Comparison of ENCODE assay signal across 2 cellular contexts in genomic region chr2:88159481-88159880, GRCh38.
A peak's percentile ranks its signal among the peaks of the same experiment; 100 is the strongest.
TF ChIP-seq lines count a peak whose summit lies in the region.

No MANE protein-coding gene starts in this region.

TF ChIP-seq in HCT116, 20 proteins besides CTCF, POLR2A, EP300 and RAD21:
- no peak for TF ChIP-seq ZBTB33 (IDR thresholded peaks at IDR 0.05; ENCODE audit: extremely low read depth, insufficient replicate concordance, low read length)
- TF ChIP-seq EZH2phosphoT487 (IDR thresholded peaks at IDR 0.05; ENCODE audit: borderline replicate concordance): no peak
- no peak for TF ChIP-seq TCF7L2 (IDR thresholded peaks at IDR 0.05; ENCODE audit: borderline replicate concordance, extremely low read depth, insufficient read depth, insufficient read length)
- TF ChIP-seq JUND (IDR thresholded peaks at IDR 0.05): no peak

TF ChIP-seq in HepG2, 621 proteins besides CTCF, POLR2A, EP300 and RAD21:
- TF ChIP-seq FOXC1 (CRISPR knock-in tag; IDR thresholded peaks at IDR 0.05; ENCODE audit: borderline replicate concordance) (no peak), FOXJ3 (CRISPR knock-in tag; IDR thresholded peaks at IDR 0.05; ENCODE audit: borderline replicate concordance) (no peak), ZGPAT (CRISPR knock-in tag; IDR thresholded peaks at IDR 0.05) (no peak), ATRX (CRISPR knock-in tag; IDR thresholded peaks at IDR 0.05; ENCODE audit: borderline replicate concordance) (no peak), TCF12 (IDR thresholded peaks at IDR 0.05) (no peak), TCF12 (CRISPR knock-in tag; IDR thresholded peaks at IDR 0.05) (no peak), GATA4 (IDR thresholded peaks at IDR 0.05; ENCODE audit: borderline replicate concordance, low read depth) (no peak), HIVEP1 (CRISPR knock-in tag; IDR thresholded peaks at IDR 0.05) (peak; percentile 39; the same call in 1 of the 2 replicates), DRAP1 (CRISPR knock-in tag; IDR thresholded peaks at IDR 0.05) (no peak), ZNF772 (CRISPR knock-in tag; IDR thresholded peaks at IDR 0.05) (0 out of 2 replicates have a peak, but pooled peaks have one; percentile 20), ADNP (CRISPR knock-in tag; IDR thresholded peaks at IDR 0.05) (no peak), ZNF501 (CRISPR knock-in tag; IDR thresholded peaks at IDR 0.05) (peak; percentile 22; the same call in 1 of the 2 replicates), SALL1 (CRISPR knock-in tag; IDR thresholded peaks at IDR 0.05) (no peak), ZFP91 (CRISPR knock-in tag; IDR thresholded peaks at IDR 0.05; ENCODE audit: borderline replicate concordance) (peak; percentile 31; the same call in 1 of the 2 replicates), THAP9 (CRISPR knock-in tag; IDR thresholded peaks at IDR 0.05; ENCODE audit: borderline replicate concordance) (peak; percentile 34; the same call in 1 of the 2 replicates), ATF3 (CRISPR knock-in tag; IDR thresholded peaks at IDR 0.05) (no peak), ZNF382 (CRISPR knock-in tag; IDR thresholded peaks at IDR 0.05; ENCODE audit: borderline replicate concordance) (no peak), ZNF121 (CRISPR knock-in tag; IDR thresholded peaks at IDR 0.05) (peak; percentile 80), ZNF75D (CRISPR knock-in tag; IDR thresholded peaks at IDR 0.05; ENCODE audit: borderline replicate concordance) (no peak), ELF4 (CRISPR knock-in tag; IDR thresholded peaks at IDR 0.05; ENCODE audit: borderline replicate concordance) (no peak), ZNF260 (CRISPR knock-in tag; IDR thresholded peaks at IDR 0.05; ENCODE audit: borderline replicate concordance, low read depth) (no peak), EZH2 (conservative IDR thresholded peaks at IDR 0.05; ENCODE audit: low read depth, low read length) (no peak), NFATC3 (CRISPR knock-in tag; IDR thresholded peaks at IDR 0.05) (no peak), ZMYM3 (CRISPR knock-in tag; IDR thresholded peaks at IDR 0.05) (peak; percentile 37; the same call in 1 of the 2 replicates), ZNF205 (CRISPR knock-in tag; IDR thresholded peaks at IDR 0.05) (no peak), GZF1 (CRISPR knock-in tag; IDR thresholded peaks at IDR 0.05) (no peak), TCF7L2 (IDR thresholded peaks at IDR 0.05; ENCODE audit: low read depth, low read length) (no peak), ZNF468 (CRISPR knock-in tag; IDR thresholded peaks at IDR 0.05) (no peak), SAFB2 (CRISPR knock-in tag; IDR thresholded peaks at IDR 0.05; ENCODE audit: borderline replicate concordance, low read depth) (no peak), ZNF598 (CRISPR knock-in tag; IDR thresholded peaks at IDR 0.05; ENCODE audit: borderline replicate concordance) (no peak), HNRNPH1 (optimal IDR thresholded peaks at IDR 0.05; ENCODE audit: low read depth, low read length) (no peak), NPAS2 (CRISPR knock-in tag; IDR thresholded peaks at IDR 0.05; ENCODE audit: borderline replicate concordance) (no peak), DDIT3 (CRISPR knock-in tag; IDR thresholded peaks at IDR 0.05) (no peak), LBX2 (CRISPR knock-in tag; IDR thresholded peaks at IDR 0.05; ENCODE audit: borderline replicate concordance) (no peak), ZNF784 (CRISPR knock-in tag; IDR thresholded peaks at IDR 0.05; ENCODE audit: borderline replicate concordance) (no peak), DMTF1 (CRISPR knock-in tag; IDR thresholded peaks at IDR 0.05) (no peak), MZF1 (CRISPR knock-in tag; IDR thresholded peaks at IDR 0.05; ENCODE audit: borderline replicate concordance) (no peak), HDAC1 (CRISPR knock-in tag; IDR thresholded peaks at IDR 0.05) (no peak), ZNF367 (CRISPR knock-in tag; IDR thresholded peaks at IDR 0.05; ENCODE audit: borderline replicate concordance) (no peak), KLF12 (CRISPR knock-in tag; IDR thresholded peaks at IDR 0.05; ENCODE audit: borderline replicate concordance) (no peak)
